In the genomic region with DNA sequence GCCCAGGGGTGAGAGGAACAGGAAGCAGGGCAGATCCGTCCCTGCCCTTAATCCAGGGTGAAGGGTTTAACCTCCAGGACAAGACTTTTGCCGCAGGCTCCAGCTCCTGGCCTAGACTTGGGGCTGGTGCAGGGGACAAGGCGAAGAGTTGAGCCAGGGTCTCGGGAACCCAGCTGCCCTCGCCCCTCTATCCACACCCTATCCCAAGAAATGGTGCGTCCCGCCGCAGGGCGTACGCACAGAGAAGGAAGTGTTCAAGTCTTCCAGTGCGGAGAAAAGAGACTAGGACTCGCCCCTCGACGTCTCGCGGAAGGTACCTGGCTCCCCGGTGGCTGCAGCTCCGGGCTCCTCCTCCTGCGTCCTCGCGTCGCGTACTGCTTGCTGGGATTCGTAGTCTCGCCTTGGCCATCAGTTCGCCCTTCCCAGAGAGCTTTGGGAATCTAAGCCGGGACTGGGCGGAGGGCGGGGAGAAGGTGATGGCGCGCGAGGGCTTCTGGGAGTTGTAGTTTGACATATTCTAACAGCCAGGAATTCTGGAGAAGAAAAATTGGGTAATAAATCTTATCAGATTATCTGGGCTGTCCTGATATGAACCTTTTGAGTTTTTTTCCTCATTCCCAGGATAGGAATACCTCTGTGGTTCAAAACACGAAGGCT, we compare ENCODE assay signal across 8 cellular contexts. TPM values are rescaled to one million over a fixed set of nuclear protein-coding genes. Genes with fewer than 3 reads are reported as not detected.
A peak's percentile ranks its signal among the peaks of the same experiment; 100 is the strongest.
DNase-seq lines count a peak whose midpoint lies in the region; TF ChIP-seq lines count a peak whose summit lies in the region.

A gene with protein sequence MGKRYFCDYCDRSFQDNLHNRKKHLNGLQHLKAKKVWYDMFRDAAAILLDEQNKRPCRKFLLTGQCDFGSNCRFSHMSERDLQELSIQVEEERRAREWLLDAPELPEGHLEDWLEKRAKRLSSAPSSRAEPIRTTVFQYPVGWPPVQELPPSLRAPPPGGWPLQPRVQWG (minus strand): TSS at position 376 of the 657 bp plus-strand sequence. CDS start 18,463 bp downstream, outside the sequence.

- CTCF ChIA-PET in HEK293T (lab: Yijun Ruan, JAX): interaction anchor here (0.6 to 1.1 kb wide), 4 partner anchors 28 to 322 kb away, joined by 3 read pairs; no protein-coding TSS in a partner anchor
- CTCF ChIA-PET in activated naive CD4-positive, alpha-beta T cell treated with anti-CD3 and anti-CD28 coated beads for 36 hours (lab: Charles Lee): interaction anchor here (1.2 kb wide), 1 partner anchor 239 kb away, joined by 3 read pairs; no protein-coding TSS in a partner anchor

- H3K36me3 Mint-ChIP-seq in activated naive CD4-positive, alpha-beta T cell treated with anti-CD3 and anti-CD28 coated beads for 36 hours (ENCODE audit: low read depth): peaks cover 21% of the 10 kb centered on the region

- peak within 1 kb of the TSS; percentile 96 for H3K4me3 Mint-ChIP-seq in activated naive CD4-positive, alpha-beta T cell treated with anti-CD3 and anti-CD28 coated beads for 36 hours

- no peaks in the 10 kb centered on the region for H3K9me3 Mint-ChIP-seq in activated naive CD4-positive, alpha-beta T cell treated with anti-CD3 and anti-CD28 coated beads for 36 hours

- peaks cover 33% of the 10 kb centered on the region for H3K4me1 Mint-ChIP-seq in activated naive CD4-positive, alpha-beta T cell treated with anti-CD3 and anti-CD28 coated beads for 36 hours (ENCODE audit: low read depth)

- peaks cover 16% of the 10 kb centered on the region for H3K4me1 ChIP-seq in neuron (ENCODE audit: insufficient read depth, low read length)
- peaks cover 6 to 29% (median 22%) of the 10 kb centered on the region in 5 donors for H3K4me1 ChIP-seq in subcutaneous abdominal adipose tissue (ENCODE audit: control insufficient read depth in 5 of 5, insufficient read depth in 5 of 5, low read length in 5 of 5)

- H2AFZ ChIP-seq in neuron (ENCODE audit: low read depth, low read length): peak within 1 kb of the TSS; percentile 17

- H3K27ac Mint-ChIP-seq in activated naive CD4-positive, alpha-beta T cell treated with anti-CD3 and anti-CD28 coated beads for 36 hours: peak within 1 kb of the TSS; percentile 91

- H3K27me3 ChIP-seq in neuron (ENCODE audit: insufficient read depth, low read length) (no peaks in the 10 kb centered on the region), subcutaneous abdominal adipose tissue (ENCODE audit: control insufficient read depth in 5 of 5, insufficient read depth in 4 of 5, low read length in 5 of 5) (no peaks in the 10 kb centered on the region)

- intact Hi-C loops in activated naive CD4-positive, alpha-beta T cell treated with anti-CD3 and anti-CD28 coated beads for 36 hours (cut with micrococcal nuclease): loop anchor here (1.0 to 5.0 kb wide), 7 partner anchors 55 to 501 kb away; partner anchors contain the start of genes ASCC2, MTMR3, NF2 and OSM

- peak within 1 kb of the TSS; percentile 99 for H3K27ac ChIP-seq in subcutaneous abdominal adipose tissue (ENCODE audit: low read depth, low read length)

- DNase-seq in GDM1 (lab: John Stamatoyannopoulos, UW) (peak; percentile 95), HEK293T (ENCODE audit: extremely low spot score) (peak; percentile 100), NAMALWA (ENCODE audit: low spot score) (peak; percentile 95), SK-N-DZ (ENCODE audit: low spot score) (peak; percentile 98), foreskin melanocyte (peak; percentile 92)
- DNase-seq in activated naive CD4-positive, alpha-beta T cell treated with anti-CD3 and anti-CD28 coated beads for 36 hours: peak; percentile 97

- H3K9me3 ChIP-seq in neuron (ENCODE audit: low read length) (no peaks in the 10 kb centered on the region), subcutaneous abdominal adipose tissue (ENCODE audit: control insufficient read depth in 5 of 5, low read length in 5 of 5) (no peaks in the 10 kb centered on the region)

- H3K9ac ChIP-seq in subcutaneous abdominal adipose tissue (ENCODE audit: low read length in 5 of 5): peak within 1 kb of the TSS; percentile 91 to 99 (median 97)

- no peaks in the 10 kb centered on the region for H3K27me3 Mint-ChIP-seq in activated naive CD4-positive, alpha-beta T cell treated with anti-CD3 and anti-CD28 coated beads for 36 hours (ENCODE audit: low read depth)

- POLR2A ChIA-PET in HEK293T (lab: Yijun Ruan, JAX): interaction anchor here (0.6 to 1.6 kb wide), 11 partner anchors 9 to 213 kb away, joined by 3 to 16 read pairs (median 4); no protein-coding TSS in a partner anchor

- H3K36me3 ChIP-seq in neuron (ENCODE audit: insufficient read depth, low read length) (peaks cover 17% of the 10 kb centered on the region), subcutaneous abdominal adipose tissue (ENCODE audit: control insufficient read depth in 5 of 5, insufficient read depth in 5 of 5, low read length in 5 of 5) (peaks cover 3 to 21% (median 16%) of the 10 kb centered on the region in 5 donors)

- H3K4me3 ChIP-seq in neuron (ENCODE audit: low read length) (peak within 1 kb of the TSS; percentile 67), subcutaneous abdominal adipose tissue (ENCODE audit: low read depth in 1 of 5, low read length in 5 of 5) (peak within 1 kb of the TSS; percentile 96 to 100 (median 99))

TF ChIP-seq in HEK293T, 16 proteins besides CTCF, POLR2A, EP300 and RAD21:
- TF ChIP-seq SUZ12 (IDR thresholded peaks at IDR 0.05): peak; percentile 95
- TF ChIP-seq CTBP1 (IDR thresholded peaks at IDR 0.05; ENCODE audit: borderline replicate concordance): no peak

RNA-seq across cellular contexts. Expression of the gene that starts here (rescaled TPM):
- 49.1 and 51.6 TPM in 2 replicates for polyA plus RNA-seq in SK-N-DZ (2014; cell fraction: cytosol; rRNA removed)
- 28.3 and 37.1 TPM in 2 replicates for polyA plus RNA-seq in SK-N-DZ (2014; cell fraction: nucleus; rRNA removed)
- total RNA-seq in activated naive CD4-positive, alpha-beta T cell treated with anti-CD3 and anti-CD28 coated beads for 36 hours: 10 to 100 TPM; 14.3 to 15.3 TPM

Comparison
In these comparisons a context has a peak if more than half of its experiments do, and no peak if none do; other contexts are left out.
1. Peak in every context shown above with its lines: DNase-seq, H3K4me3 ChIP-seq and H3K27ac ChIP-seq.